ENCODE assay signal across 15 cellular contexts in genomic region chr12:79615596-79616560, GRCh38.
DNase-seq lines count a peak whose midpoint lies in the region; ATAC-seq and TF ChIP-seq lines count a peak whose summit lies in the region.
"Had no signal": no experiment of that assay in that cellular context is flagged by ENCODE, and none has a peak within 500 bp of the region (broad histone marks: within the 10 kb centered on the region; RNA-seq: fewer than 3 reads in every experiment).

No MANE protein-coding gene starts in this region.

- no peak overlapping the region for H3K4me3 Mint-ChIP-seq in mesothelial cell of epicardium

- H3K9me3 ChIP-seq in BE2C: no peaks in the 10 kb centered on the region
- H3K9me3 ChIP-seq: SK-N-SH, suprapubic skin had no signal

- H3K27ac Mint-ChIP-seq in mesothelial cell of epicardium: peak overlapping the region; percentile 60

- DNase-seq in mesothelial cell of epicardium (ENCODE audit: low spot score in 2 of 2, unreplicated experiment in 2 of 2) (no peak), pons (ENCODE audit: low spot score) (no peak), NCI-H748 treated with DMSO at 0.1 percent for 48 hours (lab: John Stamatoyannopoulos, UW) (no peak), DMS 273 (lab: John Stamatoyannopoulos, UW; ENCODE audit: unreplicated experiment) (no peak), BE2C (no peak)
- DNase-seq: amniotic stem cell; kidney glomerular epithelial cell; NCI-H2171 treated with DMSO at 0.1 percent for 48 hours; occipital lobe; SK-N-SH; stimulated activated CD4-positive, alpha-beta T cell treated with anti-CD3 and anti-CD28 coated beads, Interleukin-4, amount 100 ng/mL, for 24 hours had no signal

- no peak for TF ChIP-seq CTCF in mesothelial cell of epicardium (IDR thresholded peaks at IDR 0.05; ENCODE audit: unreplicated experiment)
- TF ChIP-seq CTCF in BE2C (IDR thresholded peaks at IDR 0.05; ENCODE audit: low read depth, low read length): no peak

- peak; percentile 63 for ATAC-seq in GM19351 (IDR thresholded peaks at IDR 0.05; ENCODE audit: unreplicated experiment)
- peak; percentile 57 for ATAC-seq in HG02678 (IDR thresholded peaks at IDR 0.05; ENCODE audit: unreplicated experiment)
- ATAC-seq in HG03520 (IDR thresholded peaks at IDR 0.05; ENCODE audit: unreplicated experiment): peak; percentile 61

- peaks cover 18% of the 10 kb centered on the region for H3K36me3 Mint-ChIP-seq in mesothelial cell of epicardium

- no peaks in the 10 kb centered on the region for H3K36me3 ChIP-seq in BE2C

- H3K27me3 ChIP-seq in BE2C: peaks cover 42% of the 10 kb centered on the region
- H3K27me3 ChIP-seq: suprapubic skin had no signal

- H3K4me1 Mint-ChIP-seq in mesothelial cell of epicardium: peaks cover 15% of the 10 kb centered on the region

- no peaks in the 10 kb centered on the region for H3K4me1 ChIP-seq in BE2C
- H3K4me1 ChIP-seq: suprapubic skin had no signal

- no peaks in the 10 kb centered on the region for H3K9me3 Mint-ChIP-seq in mesothelial cell of epicardium

- H3K27me3 Mint-ChIP-seq in mesothelial cell of epicardium (ENCODE audit: low read depth): no peaks in the 10 kb centered on the region

- H3K4me3 ChIP-seq in BE2C (ENCODE audit: low read depth, low read length): no peak overlapping the region
- H3K4me3 ChIP-seq: suprapubic skin had no signal
